In genomic region chr14:60646202-60646886, GRCh38 we compare ENCODE assay signal across 13 cellular contexts. TPM values are rescaled to one million over a fixed set of nuclear protein-coding genes. Genes with fewer than 3 reads are reported as not detected.
A peak's percentile ranks its signal among the peaks of the same experiment; 100 is the strongest.
DNase-seq lines count a peak whose midpoint lies in the region; ATAC-seq, FAIRE-seq and TF ChIP-seq lines count a peak whose summit lies in the region.
"Had no signal": no experiment of that assay in that cellular context is flagged by ENCODE, and none has a peak within 500 bp of the region (broad histone marks: within the 10 kb centered on the region; RNA-seq: fewer than 3 reads in every experiment).

No MANE protein-coding gene starts in this region.

- no peak overlapping the region for H3K27ac Mint-ChIP-seq in neural crest cell (ENCODE audit: unreplicated experiment)

- peak overlapping the region; percentile 29; the same call in 1 of the 2 replicates for H3K4me2 ChIP-seq in MM.1S (ENCODE audit: low read depth, low read length)

- no peak overlapping the region for H3K9ac ChIP-seq in MM.1S (ENCODE audit: low read length)

- peaks cover 27% of the 10 kb centered on the region for H3K4me1 Mint-ChIP-seq in neural crest cell

- H3K9me2 ChIP-seq in MM.1S (replicated peaks; ENCODE audit: insufficient read depth, low read length): no peaks in the 10 kb centered on the region

- H3K27me3 Mint-ChIP-seq in neural crest cell (ENCODE audit: low read depth): peaks cover 100% of the 10 kb centered on the region

- in situ Hi-C loops in astrocyte of the spinal cord (cut with HindIII; ENCODE audit: low sequenced_read_pairs): loop anchor here (25.0 kb wide), 1 partner anchor 391 kb away; no protein-coding TSS in a partner anchor

- H3K36me3 ChIP-seq in MM.1S (replicated peaks; ENCODE audit: insufficient read depth, low read length): no peaks in the 10 kb centered on the region
- H3K36me3 ChIP-seq: adrenal gland, esophagus squamous epithelium had no signal

- peak overlapping the region; percentile 81; the same call in 1 of the 2 replicates for H3K27ac ChIP-seq in MM.1S (ENCODE audit: low read length)
- H3K27ac ChIP-seq: adrenal gland, esophagus squamous epithelium had no signal

- no peaks in the 10 kb centered on the region for H3K9me3 ChIP-seq in MM.1S (replicated peaks; ENCODE audit: insufficient read depth, low read length)
- H3K9me3 ChIP-seq: adrenal gland, esophagus squamous epithelium had no signal

- H3K4me3 ChIP-seq in MM.1S (ENCODE audit: low read length) (no peak overlapping the region), astrocyte of the spinal cord (ENCODE audit: low read depth, low read length) (peak overlapping the region; percentile 66)

- peaks cover 16% of the 10 kb centered on the region; the same call in 1 of the 2 replicates for H3K27me3 ChIP-seq in MM.1S (replicated peaks; ENCODE audit: insufficient read depth, low read length)

- TF ChIP-seq CTCF in MM.1S (IDR thresholded peaks at IDR 0.05; ENCODE audit: low read length) (no peak), astrocyte of the spinal cord (IDR thresholded peaks at IDR 0.05; ENCODE audit: low read depth, low read length) (no peak), neural crest cell (conservative IDR thresholded peaks at IDR 0.05) (no peak)

- no peaks in the 10 kb centered on the region for H4K20me1 ChIP-seq in MM.1S (ENCODE audit: insufficient read depth, low read length)

- ATAC-seq in HG03097 (IDR thresholded peaks at IDR 0.05; ENCODE audit: low FRiP score, unreplicated experiment): no peak
- ATAC-seq: stimulated activated naive B cell treated with anti-CD40 and anti-IgM and Interleukin-4, amounts not matched to agents 10 μg/mL and 1 μg/mL and 100 μg/mL, for 72 hours had no signal

- DNase-seq in GM19239 (ENCODE audit: insufficient read length, low spot score) (no peak), MM.1S (no peak), astrocyte of the spinal cord (ENCODE audit: low read depth, low spot score) (peak; percentile 39), neural crest cell (ENCODE audit: low read depth, low spot score) (no peak), kidney tubule cell (ENCODE audit: low spot score) (no peak)
- DNase-seq in activated CD4-positive, alpha-beta T cell treated with anti-CD3 and anti-CD28 coated beads, Interleukin-2, amount 50 U/mL, for 4 hours: no peak
- DNase-seq in stimulated activated CD4-positive, alpha-beta T cell treated with anti-CD3 and anti-CD28 coated beads, Interleukin-1b, Interleukin-23, amount 100 ng/mL, for 48 hours: no peak
- DNase-seq: adrenal gland; esophagus squamous epithelium; NCI-H1436 treated with DMSO at 0.1 percent for 48 hours; SHP77 treated with DMSO at 0.1 percent for 48 hours; stimulated activated naive B cell treated with anti-CD40 and anti-IgM and Interleukin-4, amounts not matched to agents 10 μg/mL and 1 μg/mL and 100 μg/mL, for 72 hours had no signal

- no peaks in the 10 kb centered on the region for H3K9me3 Mint-ChIP-seq in neural crest cell

- FAIRE-seq in GM19239 (lab: Jason Lieb, UNC): peak; percentile 68

- no peaks in the 10 kb centered on the region for H3K79me2 ChIP-seq in MM.1S (ENCODE audit: low read length)

- H2AFZ ChIP-seq in MM.1S (ENCODE audit: low read length): no peak overlapping the region

- H3K36me3 Mint-ChIP-seq in neural crest cell (ENCODE audit: low read depth): no peaks in the 10 kb centered on the region

- peaks cover 13% of the 10 kb centered on the region for H3F3A ChIP-seq in MM.1S (ENCODE audit: insufficient read depth, low read length)

- H3K4me3 Mint-ChIP-seq in neural crest cell: peak overlapping the region; percentile 72

- H3K4me1 ChIP-seq in MM.1S (ENCODE audit: low read length): peaks cover 14% of the 10 kb centered on the region

RNA-seq across cellular contexts. Expression of gene SIX1, which starts 2.9 kb away (rescaled TPM):
- total RNA-seq in neural crest cell: 0.44 and 0.48 TPM in 2 replicates
